Comparison of ENCODE assay signal across 1 cellular context in the genomic region with DNA sequence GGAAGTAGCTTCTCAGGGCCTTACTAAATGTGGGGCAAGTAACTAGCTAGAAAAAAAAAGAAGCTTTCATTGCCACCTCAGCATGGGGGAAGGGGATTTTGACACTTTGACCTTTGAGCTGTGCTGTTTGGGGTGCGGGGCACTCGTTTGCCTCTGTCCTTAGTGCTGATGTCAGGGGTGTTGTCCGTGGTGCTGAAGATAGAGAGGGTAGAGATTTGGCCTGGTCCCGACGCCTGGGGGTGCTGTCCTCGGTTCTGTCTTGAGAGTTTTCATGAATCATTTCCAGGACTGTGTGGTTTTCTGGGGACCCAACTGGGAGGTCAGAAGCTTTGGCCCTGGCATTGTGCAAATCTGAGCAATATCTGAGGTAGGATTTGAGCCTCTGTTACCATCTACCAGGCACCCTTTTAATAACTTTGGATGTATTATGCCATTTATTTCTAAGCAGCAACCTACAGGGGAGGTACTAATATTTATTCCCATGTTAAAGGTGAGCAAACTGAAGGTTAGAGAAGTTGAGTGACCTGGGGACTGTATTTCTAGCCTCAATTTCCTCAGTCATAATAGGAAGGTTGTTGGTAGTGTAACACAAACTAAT.
TF ChIP-seq lines count a peak whose summit lies in the region.

No MANE protein-coding gene starts in this region.

TF ChIP-seq in GM23338, 12 proteins besides CTCF, POLR2A, EP300 and RAD21 (continued from another document):
- TF ChIP-seq, protein P1, sequence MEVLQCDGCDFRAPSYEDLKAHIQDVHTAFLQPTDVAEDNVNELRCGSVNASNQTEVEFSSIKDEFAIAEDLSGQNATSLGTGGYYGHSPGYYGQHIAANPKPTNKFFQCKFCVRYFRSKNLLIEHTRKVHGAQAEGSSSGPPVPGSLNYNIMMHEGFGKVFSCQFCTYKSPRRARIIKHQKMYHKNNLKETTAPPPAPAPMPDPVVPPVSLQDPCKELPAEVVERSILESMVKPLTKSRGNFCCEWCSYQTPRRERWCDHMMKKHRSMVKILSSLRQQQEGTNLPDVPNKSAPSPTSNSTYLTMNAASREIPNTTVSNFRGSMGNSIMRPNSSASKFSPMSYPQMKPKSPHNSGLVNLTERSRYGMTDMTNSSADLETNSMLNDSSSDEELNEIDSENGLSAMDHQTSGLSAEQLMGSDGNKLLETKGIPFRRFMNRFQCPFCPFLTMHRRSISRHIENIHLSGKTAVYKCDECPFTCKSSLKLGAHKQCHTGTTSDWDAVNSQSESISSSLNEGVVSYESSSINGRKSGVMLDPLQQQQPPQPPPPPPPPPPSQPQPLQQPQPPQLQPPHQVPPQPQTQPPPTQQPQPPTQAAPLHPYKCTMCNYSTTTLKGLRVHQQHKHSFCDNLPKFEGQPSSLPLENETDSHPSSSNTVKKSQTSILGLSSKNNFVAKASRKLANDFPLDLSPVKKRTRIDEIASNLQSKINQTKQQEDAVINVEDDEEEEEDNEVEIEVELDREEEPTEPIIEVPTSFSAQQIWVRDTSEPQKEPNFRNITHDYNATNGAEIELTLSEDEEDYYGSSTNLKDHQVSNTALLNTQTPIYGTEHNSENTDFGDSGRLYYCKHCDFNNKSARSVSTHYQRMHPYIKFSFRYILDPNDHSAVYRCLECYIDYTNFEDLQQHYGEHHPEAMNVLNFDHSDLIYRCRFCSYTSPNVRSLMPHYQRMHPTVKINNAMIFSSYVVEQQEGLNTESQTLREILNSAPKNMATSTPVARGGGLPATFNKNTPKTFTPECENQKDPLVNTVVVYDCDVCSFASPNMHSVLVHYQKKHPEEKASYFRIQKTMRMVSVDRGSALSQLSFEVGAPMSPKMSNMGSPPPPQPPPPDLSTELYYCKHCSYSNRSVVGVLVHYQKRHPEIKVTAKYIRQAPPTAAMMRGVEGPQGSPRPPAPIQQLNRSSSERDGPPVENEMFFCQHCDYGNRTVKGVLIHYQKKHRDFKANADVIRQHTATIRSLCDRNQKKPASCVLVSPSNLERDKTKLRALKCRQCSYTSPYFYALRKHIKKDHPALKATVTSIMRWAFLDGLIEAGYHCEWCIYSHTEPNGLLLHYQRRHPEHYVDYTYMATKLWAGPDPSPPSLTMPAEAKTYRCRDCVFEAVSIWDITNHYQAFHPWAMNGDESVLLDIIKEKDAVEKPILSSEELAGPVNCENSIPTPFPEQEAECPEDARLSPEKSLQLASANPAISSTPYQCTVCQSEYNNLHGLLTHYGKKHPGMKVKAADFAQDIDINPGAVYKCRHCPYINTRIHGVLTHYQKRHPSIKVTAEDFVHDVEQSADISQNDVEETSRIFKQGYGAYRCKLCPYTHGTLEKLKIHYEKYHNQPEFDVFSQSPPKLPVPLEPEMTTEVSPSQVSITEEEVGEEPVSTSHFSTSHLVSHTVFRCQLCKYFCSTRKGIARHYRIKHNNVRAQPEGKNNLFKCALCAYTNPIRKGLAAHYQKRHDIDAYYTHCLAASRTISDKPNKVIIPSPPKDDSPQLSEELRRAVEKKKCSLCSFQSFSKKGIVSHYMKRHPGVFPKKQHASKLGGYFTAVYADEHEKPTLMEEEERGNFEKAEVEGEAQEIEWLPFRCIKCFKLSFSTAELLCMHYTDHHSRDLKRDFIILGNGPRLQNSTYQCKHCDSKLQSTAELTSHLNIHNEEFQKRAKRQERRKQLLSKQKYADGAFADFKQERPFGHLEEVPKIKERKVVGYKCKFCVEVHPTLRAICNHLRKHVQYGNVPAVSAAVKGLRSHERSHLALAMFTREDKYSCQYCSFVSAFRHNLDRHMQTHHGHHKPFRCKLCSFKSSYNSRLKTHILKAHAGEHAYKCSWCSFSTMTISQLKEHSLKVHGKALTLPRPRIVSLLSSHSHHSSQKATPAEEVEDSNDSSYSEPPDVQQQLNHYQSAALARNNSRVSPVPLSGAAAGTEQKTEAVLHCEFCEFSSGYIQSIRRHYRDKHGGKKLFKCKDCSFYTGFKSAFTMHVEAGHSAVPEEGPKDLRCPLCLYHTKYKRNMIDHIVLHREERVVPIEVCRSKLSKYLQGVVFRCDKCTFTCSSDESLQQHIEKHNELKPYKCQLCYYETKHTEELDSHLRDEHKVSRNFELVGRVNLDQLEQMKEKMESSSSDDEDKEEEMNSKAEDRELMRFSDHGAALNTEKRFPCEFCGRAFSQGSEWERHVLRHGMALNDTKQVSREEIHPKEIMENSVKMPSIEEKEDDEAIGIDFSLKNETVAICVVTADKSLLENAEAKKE (CRISPR knock-in tag; IDR thresholded peaks at IDR 0.05): peak; percentile 63; the same call in 1 of the 2 replicates
- TF ChIP-seq NANOG (IDR thresholded peaks at IDR 0.05; ENCODE audit: borderline replicate concordance) (no peak), CREB1 (CRISPR knock-in tag; IDR thresholded peaks at IDR 0.05; ENCODE audit: low read depth) (peak; percentile 82)
